ENCODE assay signal across 23 cellular contexts in genomic region chr1:25541425-25541824, GRCh38.
"Had no signal": no experiment of that assay in that cellular context is flagged by ENCODE, and none has a peak within 500 bp of the region (broad histone marks: within the 10 kb centered on the region; RNA-seq: fewer than 3 reads in every experiment).

No MANE protein-coding gene starts in this region.

- H3K36me3 ChIP-seq: colonic mucosa, esophagus squamous epithelium, gastrocnemius medialis, right lobe of liver, transverse colon, uterus had no signal

- H3K4me3 ChIP-seq: colonic mucosa, dorsolateral prefrontal cortex, esophagus squamous epithelium, gastrocnemius medialis, right lobe of liver, skin epidermis, transverse colon, uterus had no signal

- H3K27ac Mint-ChIP-seq: activated CD4-positive, alpha-beta T cell treated with anti-CD3 and anti-CD28 coated beads, Interleukin-2, amount 10 ng/mL, durations not matched to agents 24 days and 14 days; activated CD8-positive, alpha-beta memory T cell treated with anti-CD3 and anti-CD28 coated beads, Interleukin-2, amount 10 ng/mL, durations not matched to agents 7 days and 5 days; activated CD8-positive, alpha-beta T cell treated with anti-CD3 and anti-CD28 coated beads for 36 hours; endodermal cell; memory B cell; T-helper 2 cell treated with Interferon-gamma antibody and Interleukin-4, amounts not matched to agents 5 μg/mL and 100 μg/mL, for 36 hours had no signal

- H3K27me3 Mint-ChIP-seq: activated CD8-positive, alpha-beta T cell treated with anti-CD3 and anti-CD28 coated beads for 36 hours; memory B cell had no signal

- H3K27ac ChIP-seq: colonic mucosa, esophagus squamous epithelium, parathyroid adenoma, right lobe of liver, skin epidermis, transverse colon, uterus, VCaP had no signal

- DNase-seq: activated CD4-positive, alpha-beta T cell treated with anti-CD3 and anti-CD28 coated beads, Interleukin-2, amount 10 ng/mL, durations not matched to agents 24 days and 14 days; activated CD8-positive, alpha-beta memory T cell treated with anti-CD3 and anti-CD28 coated beads, Interleukin-2, amount 10 ng/mL, durations not matched to agents 7 days and 5 days; activated CD8-positive, alpha-beta T cell treated with anti-CD3 and anti-CD28 coated beads for 36 hours; activated gamma-delta T cell; activated naive CD4-positive, alpha-beta T cell treated with anti-CD3 and anti-CD28 coated beads, Interleukin-2, amount 50 U/mL, for 16 hours; activated T-cell treated with anti-CD3 and anti-CD28 coated beads for 4 hours; colonic mucosa; endodermal cell; esophagus squamous epithelium; gastrocnemius medialis; right lobe of liver; stimulated activated CD4-positive, alpha-beta T cell treated with anti-CD3 and anti-CD28 coated beads, Interleukin-15, amount 100 ng/mL, for 24 hours; stimulated activated CD8-positive, alpha-beta memory T cell treated with anti-CD3 and anti-CD28 coated beads, Interleukin-4, amount 100 ng/mL, for 48 hours; stimulated activated naive B cell treated with anti-CD40 and anti-IgM and Interleukin-4, amounts not matched to agents 10 μg/mL and 1 μg/mL and 100 μg/mL, for 72 hours; transverse colon; uterus had no signal

- H3K27me3 ChIP-seq: colonic mucosa, dorsolateral prefrontal cortex, esophagus squamous epithelium, gastrocnemius medialis, right lobe of liver, transverse colon, uterus had no signal

- H3K9me3 Mint-ChIP-seq: activated CD4-positive, alpha-beta T cell treated with anti-CD3 and anti-CD28 coated beads, Interleukin-2, amount 10 ng/mL, durations not matched to agents 24 days and 14 days; activated CD8-positive, alpha-beta T cell treated with anti-CD3 and anti-CD28 coated beads for 36 hours; endodermal cell; memory B cell; stimulated activated naive B cell treated with anti-CD40 and anti-IgM and Interleukin-4, amounts not matched to agents 10 μg/mL and 1 μg/mL and 100 μg/mL, for 72 hours; T-helper 2 cell treated with Interferon-gamma antibody and Interleukin-4, amounts not matched to agents 5 μg/mL and 100 μg/mL, for 36 hours had no signal

- ATAC-seq: activated CD4-positive, CD25-positive, alpha-beta regulatory T cell treated with anti-CD3 and anti-CD28 coated beads, Interleukin-2, amount 50 U/mL, for 24 hours; activated CD8-positive, alpha-beta memory T cell treated with anti-CD3 and anti-CD28 coated beads, Interleukin-2, amount 10 ng/mL, durations not matched to agents 7 days and 5 days; activated CD8-positive, alpha-beta T cell treated with anti-CD3 and anti-CD28 coated beads for 36 hours; gastrocnemius medialis; stimulated activated naive B cell treated with anti-CD40 and anti-IgM and Interleukin-4, amounts not matched to agents 10 μg/mL and 1 μg/mL and 100 μg/mL, for 72 hours had no signal

- H3K9me3 ChIP-seq: colonic mucosa, esophagus squamous epithelium, gastrocnemius medialis, right lobe of liver, transverse colon, uterus had no signal

- H3K4me3 Mint-ChIP-seq: activated CD4-positive, alpha-beta T cell treated with anti-CD3 and anti-CD28 coated beads, Interleukin-2, amount 10 ng/mL, durations not matched to agents 24 days and 14 days; activated CD8-positive, alpha-beta memory T cell treated with anti-CD3 and anti-CD28 coated beads, Interleukin-2, amount 10 ng/mL, durations not matched to agents 7 days and 5 days; endodermal cell; stimulated activated naive B cell treated with anti-CD40 and anti-IgM and Interleukin-4, amounts not matched to agents 10 μg/mL and 1 μg/mL and 100 μg/mL, for 72 hours had no signal

- H3K36me3 Mint-ChIP-seq: activated CD8-positive, alpha-beta memory T cell treated with anti-CD3 and anti-CD28 coated beads, Interleukin-2, amount 10 ng/mL, durations not matched to agents 7 days and 5 days; memory B cell; stimulated activated naive B cell treated with anti-CD40 and anti-IgM and Interleukin-4, amounts not matched to agents 10 μg/mL and 1 μg/mL and 100 μg/mL, for 72 hours had no signal
